In genomic region chr1:160626560-160627342, GRCh38 we compare ENCODE assay signal across 14 cellular contexts. TPM values are rescaled to one million over a fixed set of nuclear protein-coding genes. Genes with fewer than 3 reads are reported as not detected.
DNase-seq lines count a peak whose midpoint lies in the region; ATAC-seq and TF ChIP-seq lines count a peak whose summit lies in the region.
"Had no signal": no experiment of that assay in that cellular context is flagged by ENCODE, and none has a peak within 500 bp of the region (broad histone marks: within the 10 kb centered on the region; RNA-seq: fewer than 3 reads in every experiment).

No MANE protein-coding gene starts in this region.

- no peaks in the 10 kb centered on the region for H3K36me3 ChIP-seq in CD8-positive, alpha-beta T cell (ENCODE audit: insufficient read depth, low read length)

- DNase-seq in CD8-positive, alpha-beta T cell, result no peak
- peak; percentile 18 to 26 for DNase-seq in Kasumi-1 (lab: John Stamatoyannopoulos, UW)
- DNase-seq in activated naive CD4-positive, alpha-beta T cell treated with anti-CD3 and anti-CD28 coated beads, Interleukin-2, amount 50 U/mL, for 72 hours (ENCODE audit: low spot score in 2 of 2), result no peak
- DNase-seq in NCI-H1417 treated with DMSO at 0.1 percent for 48 hours (lab: John Stamatoyannopoulos, UW), result no peak
- no peak for DNase-seq in NCI-H1694 treated with DMSO at 0.1 percent for 48 hours (lab: John Stamatoyannopoulos, UW)
- DNase-seq in retina, result no peak
- DNase-seq: COR-L47, hippocampal formation, KG1, mucosa of descending colon, NCI-H526 treated with DMSO at 0.1 percent for 48 hours had no signal

- H3K4me1 Mint-ChIP-seq in CD8-positive, alpha-beta T cell (ENCODE audit: low read depth), result peaks cover 99% of the 10 kb centered on the region

- H3K27me3 Mint-ChIP-seq in CD8-positive, alpha-beta T cell (ENCODE audit: low read depth), result no peaks in the 10 kb centered on the region

- intact Hi-C loops in CD8-positive, alpha-beta T cell (cut with DNase I, micrococcal nuclease), result no loop called here

- POLR2A ChIA-PET in CD8-positive, alpha-beta T cell (lab: Charles Lee), result interaction anchor here (0.6 to 1.6 kb wide), 5 partner anchors 15 to 142 kb away, joined by 3 to 4 read pairs (median 3); no protein-coding TSS in a partner anchor

- no peak overlapping the region for H3K27ac ChIP-seq in CD8-positive, alpha-beta T cell (ENCODE audit: low read depth, low read length)

- no peaks in the 10 kb centered on the region for H3K27me3 ChIP-seq in CD8-positive, alpha-beta T cell (ENCODE audit: insufficient read depth, low read length)

- no peak for TF ChIP-seq CTCF in CD8-positive, alpha-beta T cell (IDR thresholded peaks at IDR 0.05)

- CTCF ChIA-PET in CD8-positive, alpha-beta T cell (lab: Charles Lee), result interaction anchor here (1.1 to 10.0 kb wide), 5 partner anchors 9 to 198 kb away, joined by 4 to 75 read pairs (median 14); no protein-coding TSS in a partner anchor

- in situ Hi-C loops in GM18951 (cut with MboI; ENCODE audit: low sequenced_read_pairs, unreplicated experiment), result no loop called here

- ATAC-seq in CD8-positive, alpha-beta T cell, result no peak
- ATAC-seq in activated naive CD4-positive, alpha-beta T cell treated with anti-CD3 and anti-CD28 coated beads, Interleukin-2, amount 50 U/mL, for 72 hours, result peak; percentile 53 to 70
- no peak for ATAC-seq in HG03565 (IDR thresholded peaks at IDR 0.05; ENCODE audit: unreplicated experiment)
- ATAC-seq: mucosa of descending colon had no signal

- H3K4me1 ChIP-seq in CD8-positive, alpha-beta T cell (ENCODE audit: insufficient read depth, low read length), result peaks cover 79% of the 10 kb centered on the region

- H3K36me3 Mint-ChIP-seq in CD8-positive, alpha-beta T cell, result peaks cover 35% of the 10 kb centered on the region
- H3K36me3 Mint-ChIP-seq in activated naive CD4-positive, alpha-beta T cell treated with anti-CD3 and anti-CD28 coated beads, Interleukin-2, amount 50 U/mL, for 72 hours, result peaks cover 47 to 86% of the 10 kb centered on the region in 2 donors

- peak; percentile 47 for TF ChIP-seq POLR2A in GM18951 (IDR thresholded peaks at IDR 0.05; ENCODE audit: extremely low read depth, insufficient read depth, insufficient read length)

- peak overlapping the region; percentile 16 for H3K4me3 Mint-ChIP-seq in CD8-positive, alpha-beta T cell

- H3K9me3 ChIP-seq in CD8-positive, alpha-beta T cell (ENCODE audit: low read length), result no peaks in the 10 kb centered on the region
- H3K9me3 ChIP-seq: mucosa of descending colon had no signal

- H3K9me3 Mint-ChIP-seq in CD8-positive, alpha-beta T cell, result no peaks in the 10 kb centered on the region
- peaks cover 0 to 3% of the 10 kb centered on the region in 2 donors for H3K9me3 Mint-ChIP-seq in activated naive CD4-positive, alpha-beta T cell treated with anti-CD3 and anti-CD28 coated beads, Interleukin-2, amount 50 U/mL, for 72 hours

- H3K27ac Mint-ChIP-seq in CD8-positive, alpha-beta T cell, result peak overlapping the region; percentile 80
- peak overlapping the region; percentile 95 to 100 for H3K27ac Mint-ChIP-seq in activated naive CD4-positive, alpha-beta T cell treated with anti-CD3 and anti-CD28 coated beads, Interleukin-2, amount 50 U/mL, for 72 hours

- no peak overlapping the region for H3K4me3 ChIP-seq in CD8-positive, alpha-beta T cell (ENCODE audit: low read depth, low read length)
- H3K4me3 ChIP-seq: mucosa of descending colon had no signal

RNA-seq across cellular contexts. Expression of gene SLAMF1, which starts 20.1 kb away (rescaled TPM):
- total RNA-seq in CD8-positive, alpha-beta T cell, result 10 to 100 TPM; 12.8 to 18.6 TPM
- total RNA-seq in activated naive CD4-positive, alpha-beta T cell treated with anti-CD3 and anti-CD28 coated beads, Interleukin-2, amount 50 U/mL, for 72 hours, result 10 to 100 TPM; 84.3 to 96.3 TPM
- total RNA-seq: skeletal muscle tissue had no signal

RNA-seq across cellular contexts. Expression of gene CD84, which starts 47.5 kb away (rescaled TPM):
- total RNA-seq in CD8-positive, alpha-beta T cell, result 10 to 100 TPM; 28.3 to 31.7 TPM
- total RNA-seq in activated naive CD4-positive, alpha-beta T cell treated with anti-CD3 and anti-CD28 coated beads, Interleukin-2, amount 50 U/mL, for 72 hours, result 10 to 100 TPM; 14.9 to 37.0 TPM

Comparison
In these comparisons a context has a peak if more than half of its experiments do, and no peak if none do; other contexts are left out.
1. ATAC-seq: peak in activated naive CD4-positive, alpha-beta T cell treated with anti-CD3 and anti-CD28 coated beads, Interleukin-2, amount 50 U/mL, for 72 hours (2 of 2); none in CD8-positive, alpha-beta T cell (single experiment) and HG03565 (single experiment).
2. DNase-seq: peak in Kasumi-1 (2 of 2); none in CD8-positive, alpha-beta T cell (0 of 7), activated naive CD4-positive, alpha-beta T cell treated with anti-CD3 and anti-CD28 coated beads, Interleukin-2, amount 50 U/mL, for 72 hours (0 of 2), NCI-H1417 treated with DMSO at 0.1 percent for 48 hours (single experiment), NCI-H1694 treated with DMSO at 0.1 percent for 48 hours (single experiment) and retina (single experiment).
3. RNA of gene SLAMF1, which starts 20.1 kb away (total RNA-seq): 84.3 to 96.3 TPM in activated naive CD4-positive, alpha-beta T cell treated with anti-CD3 and anti-CD28 coated beads, Interleukin-2, amount 50 U/mL, for 72 hours; 12.8 to 18.6 TPM in CD8-positive, alpha-beta T cell; every median in the first group is over 4 times any median in the second.